In the genomic region with DNA sequence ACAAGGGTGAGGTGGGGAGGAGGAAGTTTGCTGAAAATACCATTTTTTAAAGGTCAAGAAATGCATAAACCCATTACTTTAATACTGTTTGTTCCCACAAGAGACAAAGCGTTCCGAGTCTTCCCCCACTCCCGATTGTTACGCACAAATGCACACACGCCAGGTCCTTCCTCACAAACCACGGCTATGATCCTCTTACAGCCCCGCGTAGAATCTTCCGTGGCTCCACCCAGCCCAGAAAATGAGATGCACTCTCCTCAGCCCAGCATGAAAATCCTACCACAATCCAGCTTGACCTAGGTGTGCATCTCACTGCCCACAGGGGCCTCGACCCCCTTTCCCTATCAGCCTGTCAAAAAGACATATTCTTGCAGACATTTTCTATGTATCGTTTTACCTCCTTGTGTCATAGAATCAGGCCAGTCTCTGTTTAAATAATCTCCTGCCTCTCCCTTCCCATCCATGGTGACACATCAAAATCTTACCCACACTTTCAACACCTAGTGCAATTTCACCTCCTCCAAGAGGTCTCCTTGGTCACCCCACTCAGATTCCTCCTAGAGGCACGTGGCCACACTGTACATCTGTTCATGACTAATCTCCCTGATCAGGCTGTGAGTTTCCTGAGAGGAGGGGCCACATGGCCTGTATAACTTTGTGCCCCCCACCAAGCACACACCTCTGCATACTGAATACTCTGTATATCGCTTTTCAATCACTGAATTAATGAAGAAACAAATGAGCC, we compare ENCODE assay signal across 31 cellular contexts.
DNase-seq lines count a peak whose midpoint lies in the region; ATAC-seq, FAIRE-seq and TF ChIP-seq lines count a peak whose summit lies in the region.
"Had no signal": no experiment of that assay in that cellular context is flagged by ENCODE, and none has a peak within 500 bp of the region (broad histone marks: within the 10 kb centered on the region; RNA-seq: fewer than 3 reads in every experiment).

No MANE protein-coding gene starts in this region.

- H3K36me3 ChIP-seq in RWPE2 (ENCODE audit: low read depth), result no peaks in the 10 kb centered on the region
- H3K36me3 ChIP-seq: ovary, suprapubic skin, upper lobe of right lung had no signal

- H3K4me3 ChIP-seq in RWPE2 (ENCODE audit: severe bottlenecking), result no peak overlapping the region
- H3K4me3 ChIP-seq: GM23248, ovary, suprapubic skin, upper lobe of right lung had no signal

- no peak for FAIRE-seq in urothelium cell line (lab: Jason Lieb, UNC)
- FAIRE-seq: endothelial cell of umbilical vein, G401.6 had no signal

- DNase-seq in DMS 273 (lab: John Stamatoyannopoulos, UW; ENCODE audit: unreplicated experiment) (peak; percentile 62), DMS 273 treated with DMSO at 0.1 percent for 48 hours (lab: John Stamatoyannopoulos, UW) (no peak), RWPE2 (ENCODE audit: low spot score) (no peak), kidney tubule cell (ENCODE audit: low spot score) (peak; percentile 73), urothelium cell line (ENCODE audit: low spot score) (peak; percentile 41), NCI-H187 treated with DMSO at 0.1 percent for 48 hours (lab: John Stamatoyannopoulos, UW) (no peak), mucosa of gallbladder (ENCODE audit: low spot score) (no peak)
- no peak for DNase-seq in stimulated activated CD4-positive, alpha-beta T cell treated with anti-CD3 and anti-CD28 coated beads, Interleukin-2, amount 100 ng/mL, for 48 hours
- DNase-seq: activated CD4-positive, alpha-beta T cell treated with anti-CD3 and anti-CD28 coated beads, Interleukin-2, amount 50 U/mL, for 1 hour; activated naive CD4-positive, alpha-beta T cell; activated T-cell treated with anti-CD3 and anti-CD28 coated beads, Interleukin-2, amount 50 U/mL, for 4 hours; CD8-positive, alpha-beta T cell; cerebellar nuclear complex; GM23248; HFFc6; IMR-90; left ventricle myocardium superior; naive thymus-derived CD4-positive, alpha-beta T cell; NCI-H1105; NCI-H2029; ovary; PC-3; stimulated activated CD4-positive, alpha-beta T cell treated with anti-CD3 and anti-CD28 coated beads, Interleukin-4, amount 100 ng/mL, for 1 hour; T-helper 9 cell; upper lobe of right lung had no signal

- H3K4me1 ChIP-seq in RWPE2 (ENCODE audit: insufficient read depth, poor library complexity, severe bottlenecking), result no peaks in the 10 kb centered on the region
- H3K4me1 ChIP-seq: suprapubic skin, upper lobe of right lung had no signal

- H3K9me3 ChIP-seq in RWPE2 (ENCODE audit: severe bottlenecking), result no peaks in the 10 kb centered on the region
- H3K9me3 ChIP-seq: ovary, suprapubic skin, upper lobe of right lung had no signal

- H3K27ac ChIP-seq in RWPE2 (ENCODE audit: poor library complexity, severe bottlenecking), result no peak overlapping the region
- H3K27ac ChIP-seq: 22Rv1, GM23248, ovary, suprapubic skin, upper lobe of right lung had no signal

- peak; percentile 54; the same call in 1 of the 3 replicates for ATAC-seq in RWPE2 (ENCODE audit: low read depth)
- ATAC-seq: activated T-cell treated with anti-CD3 and anti-CD28 coated beads, Interleukin-2, amount 50 U/mL, for 4 hours; CD8-positive, alpha-beta T cell; left ventricle myocardium superior; naive thymus-derived CD4-positive, alpha-beta T cell; PC-3; stimulated activated effector memory CD8-positive, alpha-beta T cell treated with anti-CD3 and anti-CD28 coated beads, Interleukin-12 subunit alpha, Interleukin-12 subunit beta, amount 100 ng/mL, for 72 hours; upper lobe of right lung; WTC11 had no signal

- no peaks in the 10 kb centered on the region for H3K27me3 ChIP-seq in RWPE2 (ENCODE audit: insufficient read depth, poor library complexity, severe bottlenecking)
- H3K27me3 ChIP-seq: ovary, suprapubic skin, upper lobe of right lung had no signal

- TF ChIP-seq CTCF in RWPE2 (IDR thresholded peaks at IDR 0.05; ENCODE audit: poor library complexity, severe bottlenecking), result no peak

Comparison
In these comparisons a context has a peak if more than half of its experiments do, and no peak if none do; other contexts are left out.
1. DNase-seq: peak in DMS 273 (single experiment), kidney tubule cell (single experiment) and urothelium cell line (single experiment); none in DMS 273 treated with DMSO at 0.1 percent for 48 hours (single experiment), RWPE2 (single experiment), stimulated activated CD4-positive, alpha-beta T cell treated with anti-CD3 and anti-CD28 coated beads, Interleukin-2, amount 100 ng/mL, for 48 hours (0 of 2), NCI-H187 treated with DMSO at 0.1 percent for 48 hours (single experiment) and mucosa of gallbladder (single experiment).